8 cellular contexts compared by ENCODE assay signal in genomic region chr12:123242083-123242904, GRCh38. TPM values are rescaled to one million over a fixed set of nuclear protein-coding genes. Genes with fewer than 3 reads are reported as not detected.
DNase-seq lines count a peak whose midpoint lies in the region; ATAC-seq and TF ChIP-seq lines count a peak whose summit lies in the region.

No MANE protein-coding gene starts in this region.

- H3K27me3 ChIP-seq in right cardiac atrium (ENCODE audit: control insufficient read depth, insufficient read depth) (no peaks in the 10 kb centered on the region), subcutaneous abdominal adipose tissue (ENCODE audit: control insufficient read depth in 5 of 5, insufficient read depth in 4 of 5, low read length in 5 of 5) (no peaks in the 10 kb centered on the region)

- peak overlapping the region; percentile 58 for H3K27ac ChIP-seq in SK-N-MC
- H3K27ac ChIP-seq in right cardiac atrium (ENCODE audit: low read length): peak overlapping the region; percentile 34
- peak overlapping the region; percentile 6 for H3K27ac ChIP-seq in subcutaneous abdominal adipose tissue (ENCODE audit: low read depth, low read length)

- peak; percentile 70 to 82 for ATAC-seq in right cardiac atrium

- intact Hi-C loops in right cardiac atrium (cut with DNase I): loop anchor here in 1 of 4 donors (5.0 to 10.0 kb wide), 2 partner anchors 260 to 607 kb away; partner anchors contain the start of gene ARL6IP4

- no peak overlapping the region for H3K4me3 ChIP-seq in SK-N-MC
- H3K4me3 ChIP-seq in right cardiac atrium (ENCODE audit: low read length): no peak overlapping the region
- H3K4me3 ChIP-seq in subcutaneous abdominal adipose tissue (ENCODE audit: low read depth in 1 of 5, low read length in 5 of 5): no peak overlapping the region

- H3K4me1 ChIP-seq in right cardiac atrium (ENCODE audit: control insufficient read depth, insufficient read depth, low read length) (peaks cover 6% of the 10 kb centered on the region), subcutaneous abdominal adipose tissue (ENCODE audit: control insufficient read depth in 5 of 5, insufficient read depth in 5 of 5, low read length in 5 of 5) (peaks cover 6 to 20% (median 15%) of the 10 kb centered on the region in 5 donors)

- H3K36me3 ChIP-seq in SK-N-MC (ENCODE audit: insufficient read depth, low read length) (peaks cover 4% of the 10 kb centered on the region; the same call in 1 of the 2 replicates), subcutaneous abdominal adipose tissue (ENCODE audit: control insufficient read depth in 5 of 5, insufficient read depth in 5 of 5, low read length in 5 of 5) (peaks cover 0 to 2% (median 0%) of the 10 kb centered on the region in 5 donors)

- H3K9ac ChIP-seq in SK-N-MC (ENCODE audit: insufficient read length): no peak overlapping the region
- H3K9ac ChIP-seq in subcutaneous abdominal adipose tissue (ENCODE audit: low read length in 5 of 5): peak overlapping the region in 2 of 5 donors; percentile 2 to 24

- H3K9me3 ChIP-seq in SK-N-MC (ENCODE audit: low read depth, low read length) (no peaks in the 10 kb centered on the region), right cardiac atrium (ENCODE audit: control insufficient read depth, low read length) (no peaks in the 10 kb centered on the region), subcutaneous abdominal adipose tissue (ENCODE audit: control insufficient read depth in 5 of 5, low read length in 5 of 5) (no peaks in the 10 kb centered on the region)

- in situ Hi-C loops in GM13977 (cut with MboI; ENCODE audit: low pct_unique_long_range_greater_than_20kb, low sequenced_read_pairs, unreplicated experiment): loop anchor here (25.0 kb wide), 1 partner anchor 405 kb away; the partner anchor contains the start of gene HIP1R

- DNase-seq in activated CD8-positive, alpha-beta memory T cell treated with anti-CD3 and anti-CD28 coated beads, Interleukin-2, amount 50 U/mL, for 48 hours: peak; percentile 15
- no peak for DNase-seq in activated CD8-positive, alpha-beta memory T cell treated with anti-CD3 and anti-CD28 coated beads, Interleukin-2, amount 50 U/mL, for 4 hours
- DNase-seq in SK-N-MC (ENCODE audit: low read depth, low spot score): no peak
- DNase-seq in right cardiac atrium: peak in 1 of 3 donors; percentile 14
- no peak for DNase-seq in SHP77 (lab: John Stamatoyannopoulos, UW)
- DNase-seq in stimulated activated CD4-positive, alpha-beta T cell treated with anti-CD3 and anti-CD28 coated beads, Interleukin-12 subunit alpha, Interleukin-12 subunit beta, amount 100 ng/mL, for 4 hours: no peak
- no peak for DNase-seq in GM13977 (ENCODE audit: low spot score)

- TF ChIP-seq CTCF in GM13977 (IDR thresholded peaks at IDR 0.05; ENCODE audit: extremely low read depth, insufficient read depth, missing control alignments): no peak

- WGBS in right cardiac atrium: 24% methylated on average over 11 of the region's 11 CpGs

RNA-seq across cellular contexts. Expression of gene MTRFR, which starts 9.1 kb away (rescaled TPM):
- 10 to 100 TPM in 3 of 4 donors, 1 to 10 TPM in 1; 9.5 to 12.5 (median 10.7) TPM for total RNA-seq in right cardiac atrium
- 14.1 TPM for polyA plus RNA-seq in right cardiac atrium

RNA-seq across cellular contexts. Expression of gene MPHOSPH9, which starts 9.4 kb away (rescaled TPM):
- total RNA-seq in right cardiac atrium: 10 to 100 TPM; 14.8 to 27.4 (median 22.5) TPM
- polyA plus RNA-seq in right cardiac atrium: 8.0 TPM

RNA-seq across cellular contexts. Expression of gene CDK2AP1, which starts 29.4 kb away (rescaled TPM):
- total RNA-seq in right cardiac atrium: 10 to 100 TPM; 76.1 to 95.2 (median 88.9) TPM
- 164 TPM for polyA plus RNA-seq in right cardiac atrium

Comparison
In these comparisons a context has a peak if more than half of its experiments do, and no peak if none do; other contexts are left out.
1. H3K27ac ChIP-seq: peak in every context shown above with its lines; median percentile 58 in SK-N-MC; 34 in right cardiac atrium; 6 in subcutaneous abdominal adipose tissue.